Comparison of ENCODE assay signal across 13 cellular contexts in genomic region chr10:128123853-128124252, GRCh38. TPM values are rescaled to one million over a fixed set of nuclear protein-coding genes. Genes with fewer than 3 reads are reported as not detected.
A peak's percentile ranks its signal among the peaks of the same experiment; 100 is the strongest.
DNase-seq lines count a peak whose midpoint lies in the region; ATAC-seq, FAIRE-seq and TF ChIP-seq lines count a peak whose summit lies in the region.
"Had no signal": no experiment of that assay in that cellular context is flagged by ENCODE, and none has a peak within 500 bp of the region (broad histone marks: within the 10 kb centered on the region; RNA-seq: fewer than 3 reads in every experiment).

No MANE protein-coding gene starts in this region.

- H3K27ac Mint-ChIP-seq in activated naive CD4-positive, alpha-beta T cell treated with anti-CD3 and anti-CD28 coated beads for 36 hours: no peak overlapping the region
- no peak overlapping the region for H3K27ac Mint-ChIP-seq in stimulated activated naive CD8-positive, alpha-beta T cell treated with anti-CD3 and anti-CD28 coated beads, Interleukin-15, amount 100 ng/mL, for 72 hours
- H3K27ac Mint-ChIP-seq: activated naive CD4-positive, alpha-beta T cell treated with anti-CD3 and anti-CD28 coated beads, Interleukin-2, amount 50 U/mL, for 24 hours had no signal

- TF ChIP-seq EP300 in H1 (IDR thresholded peaks at IDR 0.05; ENCODE audit: borderline replicate concordance in 1 of 2, low read depth in 2 of 2, low read length in 2 of 2): no peak

- peak overlapping the region; percentile 71; the same call in 1 of the 2 replicates for H3K4me3 ChIP-seq in PC-9
- peak overlapping the region in 1 of 4 experiments; percentile 82; a peak in 2 of 8 replicates for H3K4me3 ChIP-seq in H1 (ENCODE audit: extremely low read depth in 1 of 4, insufficient read depth in 2 of 4, low read depth in 3 of 4, low read length in 4 of 4)
- H3K4me3 ChIP-seq: right atrium auricular region had no signal

- ATAC-seq in stimulated activated naive CD8-positive, alpha-beta T cell treated with anti-CD3 and anti-CD28 coated beads, Interleukin-15, amount 100 ng/mL, for 72 hours: no peak
- ATAC-seq in GM18498 (IDR thresholded peaks at IDR 0.05; ENCODE audit: unreplicated experiment) (no peak), left ventricle myocardium superior (no peak), HG02678 (IDR thresholded peaks at IDR 0.05; ENCODE audit: unreplicated experiment) (no peak)

- no peaks in the 10 kb centered on the region for H3K9me3 ChIP-seq in PC-9 (ENCODE audit: insufficient read depth, low read depth)
- no peaks in the 10 kb centered on the region for H3K9me3 ChIP-seq in H1 (ENCODE audit: insufficient read depth in 2 of 2, low read depth in 1 of 2, low read length in 1 of 2)
- H3K9me3 ChIP-seq: right atrium auricular region had no signal

- no peak overlapping the region for H2BK20ac ChIP-seq in H1 (ENCODE audit: low read length)

- no peak overlapping the region for H4K91ac ChIP-seq in H1 (replicated peaks; ENCODE audit: insufficient read length, low read length)

- no peak overlapping the region for H2BK12ac ChIP-seq in H1 (ENCODE audit: low read depth, low read length)

- CTCF ChIA-PET in activated naive CD4-positive, alpha-beta T cell treated with anti-CD3 and anti-CD28 coated beads for 36 hours (lab: Charles Lee): interaction anchor here (0.6 to 1.7 kb wide), 4 partner anchors 24 to 89 kb away, joined by 3 to 6 read pairs (median 4); no protein-coding TSS in a partner anchor
- CTCF ChIA-PET in PC-9 (lab: Charles Lee) (no interaction called here), H1 (lab: Charles Lee; ENCODE audit: partially characterized antibody) (interaction anchor here (0.7 to 2.5 kb wide), 2 partner anchors 27 to 51 kb away, joined by 3 to 5 read pairs; no protein-coding TSS in a partner anchor)

- no peak overlapping the region for H4K8ac ChIP-seq in H1 (ENCODE audit: extremely low read depth, insufficient read depth, low read length)

- H3F3A ChIP-seq in PC-9 (ENCODE audit: insufficient read depth, low read depth): no peaks in the 10 kb centered on the region

- no peaks in the 10 kb centered on the region for H3K9me3 Mint-ChIP-seq in activated naive CD4-positive, alpha-beta T cell treated with anti-CD3 and anti-CD28 coated beads for 36 hours
- no peaks in the 10 kb centered on the region for H3K9me3 Mint-ChIP-seq in stimulated activated naive CD8-positive, alpha-beta T cell treated with anti-CD3 and anti-CD28 coated beads, Interleukin-15, amount 100 ng/mL, for 72 hours
- H3K9me3 Mint-ChIP-seq: activated naive CD4-positive, alpha-beta T cell treated with anti-CD3 and anti-CD28 coated beads, Interleukin-2, amount 50 U/mL, for 24 hours had no signal

- no peak overlapping the region for H3K14ac ChIP-seq in H1 (ENCODE audit: insufficient read length)

- peaks cover 63% of the 10 kb centered on the region for H3K36me3 Mint-ChIP-seq in activated naive CD4-positive, alpha-beta T cell treated with anti-CD3 and anti-CD28 coated beads for 36 hours (ENCODE audit: low read depth)
- H3K36me3 Mint-ChIP-seq: activated naive CD4-positive, alpha-beta T cell treated with anti-CD3 and anti-CD28 coated beads, Interleukin-2, amount 50 U/mL, for 24 hours had no signal

- TF ChIP-seq POLR2A in H1 (IDR thresholded peaks at IDR 0.05; ENCODE audit: control extremely low read depth in 1 of 2, low read depth in 2 of 2, low read length in 2 of 2): no peak

- intact Hi-C loops in activated naive CD4-positive, alpha-beta T cell treated with anti-CD3 and anti-CD28 coated beads for 36 hours (cut with micrococcal nuclease): loop anchor here (2.0 kb wide), 1 partner anchor 15 kb away; no protein-coding TSS in a partner anchor
- intact Hi-C loops in PC-9 (cut with micrococcal nuclease; ENCODE audit: unreplicated experiment): no loop called here
- intact Hi-C loops in left ventricle myocardium superior (cut with micrococcal nuclease): no loop called here

- H3K4me1 ChIP-seq in PC-9 (replicated peaks; ENCODE audit: insufficient read depth): peaks cover 22% of the 10 kb centered on the region
- H3K4me1 ChIP-seq in H1 (replicated peaks in 1 of 4; ENCODE audit: control insufficient read depth in 3 of 4, insufficient read depth in 4 of 4, low read length in 3 of 4): peaks cover 5 to 10% (median 9%) of the 10 kb centered on the region in 4 experiments; a peak in 5 of 7 replicates

- no peak for FAIRE-seq in H1 (lab: Jason Lieb, UNC)

- peaks cover 24% of the 10 kb centered on the region for H3K36me3 ChIP-seq in PC-9 (ENCODE audit: low read depth)
- peaks cover 0 to 18% (median 11%) of the 10 kb centered on the region in 4 experiments; a peak in 5 of 8 replicates for H3K36me3 ChIP-seq in H1 (ENCODE audit: control insufficient read depth in 2 of 4, insufficient read depth in 4 of 4, low read length in 3 of 4)
- H3K36me3 ChIP-seq: right atrium auricular region had no signal

- no peak overlapping the region for H4K5ac ChIP-seq in H1 (ENCODE audit: insufficient read length, low read depth, low read length)

- no peak overlapping the region for H3K9ac ChIP-seq in H1 (replicated peaks in 1 of 4; ENCODE audit: extremely low read depth in 1 of 4, low read depth in 3 of 4, low read length in 3 of 4)

- H2BK5ac ChIP-seq in H1 (ENCODE audit: low read depth, low read length): no peak overlapping the region

- no peak for TF ChIP-seq RAD21 in H1 (IDR thresholded peaks at IDR 0.05 in 1 of 2, conservative IDR thresholded peaks at IDR 0.05 in 1 of 2; ENCODE audit: low read depth in 2 of 2, low read length in 2 of 2)

- H4K20me1 ChIP-seq in PC-9 (ENCODE audit: insufficient read depth) (0 out of 2 replicates have a peak, but pooled peaks cover 2% of the 10 kb centered on the region), H1 (replicated peaks in 1 of 2; ENCODE audit: control insufficient read depth in 1 of 2, insufficient read depth in 2 of 2, low read length in 2 of 2) (peaks cover 6% of the 10 kb centered on the region in 2 experiments)

- no peak overlapping the region for H2BK120ac ChIP-seq in H1 (replicated peaks; ENCODE audit: low read depth, low read length)

- peak overlapping the region; percentile 95 for H3K4me3 Mint-ChIP-seq in activated naive CD4-positive, alpha-beta T cell treated with anti-CD3 and anti-CD28 coated beads for 36 hours
- peak overlapping the region; percentile 95 to 96 for H3K4me3 Mint-ChIP-seq in stimulated activated naive CD8-positive, alpha-beta T cell treated with anti-CD3 and anti-CD28 coated beads, Interleukin-15, amount 100 ng/mL, for 72 hours

- H3K18ac ChIP-seq in H1 (ENCODE audit: extremely low read depth, low read length): no peak overlapping the region

- no peaks in the 10 kb centered on the region; the same call in 1 of the 2 replicates for H3K23me2 ChIP-seq in H1 (ENCODE audit: low read depth, low read length)

- H2AFZ ChIP-seq in PC-9: no peak overlapping the region
- H2AFZ ChIP-seq in H1 (ENCODE audit: low read length): no peak overlapping the region

- H3K4ac ChIP-seq in H1 (replicated peaks; ENCODE audit: insufficient read length, low read depth, low read length): no peak overlapping the region

- peaks cover 30% of the 10 kb centered on the region for H3K27me3 Mint-ChIP-seq in activated naive CD4-positive, alpha-beta T cell treated with anti-CD3 and anti-CD28 coated beads for 36 hours (ENCODE audit: low read depth)
- H3K27me3 Mint-ChIP-seq in stimulated activated naive CD8-positive, alpha-beta T cell treated with anti-CD3 and anti-CD28 coated beads, Interleukin-15, amount 100 ng/mL, for 72 hours: peaks cover 25% of the 10 kb centered on the region

- H2BK15ac ChIP-seq in H1 (ENCODE audit: low read length): no peak overlapping the region

- no peak overlapping the region for H2AK5ac ChIP-seq in H1 (ENCODE audit: low read depth, low read length)

- no TSS peak for BruUV-seq in PC-9 (replicated peaks; lab: Mats Ljungman, UMichigan)

- POLR2A ChIA-PET in PC-9 (lab: Charles Lee; ENCODE audit: unreplicated experiment) (no interaction called here), H1 (lab: Charles Lee; ENCODE audit: partially characterized antibody) (no interaction called here)

- H3K27me3 ChIP-seq in PC-9 (ENCODE audit: insufficient read depth, low read depth) (no peaks in the 10 kb centered on the region), H1 (replicated peaks in 1 of 4; ENCODE audit: control insufficient read depth in 3 of 4, extremely low read depth in 1 of 4, insufficient read depth in 3 of 4, low read length in 3 of 4) (peaks cover 0 to 1% (median 0%) of the 10 kb centered on the region in 4 experiments; a peak in 1 of 7 replicates)

- H3K9me2 ChIP-seq in PC-9 (ENCODE audit: insufficient read depth): no peaks in the 10 kb centered on the region

- H3K79me2 ChIP-seq in PC-9 (ENCODE audit: low read depth) (peaks cover 68% of the 10 kb centered on the region), H1 (ENCODE audit: control insufficient read depth in 1 of 2, insufficient read depth in 2 of 2, low read length in 2 of 2) (peaks cover 10 to 43% of the 10 kb centered on the region in 2 experiments)

- H3K27ac ChIP-seq in PC-9 (no peak overlapping the region), H1 (ENCODE audit: low read depth, low read length) (no peak overlapping the region)
- H3K27ac ChIP-seq: right atrium auricular region had no signal

- no peak overlapping the region for H3K56ac ChIP-seq in H1 (replicated peaks; ENCODE audit: insufficient read length, low read depth, low read length)

- H3K79me1 ChIP-seq in H1 (ENCODE audit: low read depth, low read length): peaks cover 7% of the 10 kb centered on the region; the same call in 1 of the 2 replicates

- peak overlapping the region; percentile 91 for H3K4me2 ChIP-seq in PC-9
- H3K4me2 ChIP-seq in H1 (ENCODE audit: insufficient read depth in 1 of 2, low read depth in 2 of 2, low read length in 2 of 2): peak overlapping the region; percentile 81 to 83; a peak in 3 of 4 replicates

- TF ChIP-seq CTCF in PC-9 (conservative IDR thresholded peaks at IDR 0.05): no peak
- no peak for TF ChIP-seq CTCF in H1 (IDR thresholded peaks at IDR 0.05; ENCODE audit: control extremely low read depth in 1 of 3, insufficient read depth in 1 of 3, low read depth in 1 of 3, low read length in 3 of 3)

- peaks cover 23% of the 10 kb centered on the region for H3K4me1 Mint-ChIP-seq in activated naive CD4-positive, alpha-beta T cell treated with anti-CD3 and anti-CD28 coated beads for 36 hours (ENCODE audit: low read depth)
- peaks cover 45% of the 10 kb centered on the region for H3K4me1 Mint-ChIP-seq in stimulated activated naive CD8-positive, alpha-beta T cell treated with anti-CD3 and anti-CD28 coated beads, Interleukin-15, amount 100 ng/mL, for 72 hours

- no peak overlapping the region for H3K23ac ChIP-seq in H1 (ENCODE audit: insufficient read length)

- DNase-seq in activated naive CD4-positive, alpha-beta T cell treated with anti-CD3 and anti-CD28 coated beads for 36 hours: no peak
- DNase-seq in activated naive CD4-positive, alpha-beta T cell treated with anti-CD3 and anti-CD28 coated beads, Interleukin-2, amount 50 U/mL, for 16 hours: no peak
- DNase-seq in PC-9 (no peak), H1 (ENCODE audit: low read depth in 1 of 2, low spot score in 2 of 2) (no peak), left ventricle myocardium superior (no peak)
- no peak for DNase-seq in stimulated activated naive CD8-positive, alpha-beta T cell treated with anti-CD3 and anti-CD28 coated beads, Interleukin-15, amount 100 ng/mL, for 72 hours
- DNase-seq: hypothalamus, mesenchymal stem cell, NCI-H1105 had no signal

RNA-seq across cellular contexts. Expression of gene MKI67, which starts 2.4 kb away (rescaled TPM):
- total RNA-seq in activated naive CD4-positive, alpha-beta T cell treated with anti-CD3 and anti-CD28 coated beads for 36 hours: 100 to 1,000 TPM; 266 to 273 TPM
- total RNA-seq in PC-9 (2021) (75.2 and 114 TPM in 2 replicates), left ventricle myocardium superior (1.3 TPM)
- total RNA-seq in H1 (2021; fragmentation: NEBNext Ultra II Directional; extraction: Animal tissue kit (Norgen Biotek cat#: 25700)): 83.3 and 85.1 TPM in 2 replicates
- polyA plus RNA-seq in H1 (2011; rRNA removed): 13.0 and 15.8 TPM in 2 replicates
- polyA plus RNA-seq in H1 (2011; cell fraction: cytosol; rRNA removed): 16.1 TPM
- 49.0 TPM for polyA plus RNA-seq in H1 (2011; cell fraction: nucleus; rRNA removed)
- polyA plus RNA-seq in H1 (2012, experiment 1 of 2): 30.5 to 46.1 TPM (median 38.1 TPM) in 4 replicates
- 2.3 TPM for polyA plus RNA-seq in H1 (2012, experiment 2 of 2)
- 51.4 TPM for polyA plus RNA-seq in H1 (2013, experiment 1 of 2)
- polyA plus RNA-seq in H1 (2013, experiment 2 of 2): 46.2 TPM
- polyA minus RNA-seq in H1 (2011; rRNA and poly(A)+ RNA removed): 23.9 and 34.5 TPM in 2 replicates
- polyA minus RNA-seq in H1 (2011; cell fraction: cytosol; rRNA and poly(A)+ RNA removed): 30.2 TPM
- polyA minus RNA-seq in H1 (2011; cell fraction: nucleus; rRNA and poly(A)+ RNA removed): 70.5 TPM

Comparison
In these comparisons a context has a peak if more than half of its experiments do, and no peak if none do; other contexts are left out.
1. RNA of gene MKI67, which starts 2.4 kb away (total RNA-seq): 266 to 273 TPM in activated naive CD4-positive, alpha-beta T cell treated with anti-CD3 and anti-CD28 coated beads for 36 hours, 75.2 to 114 TPM in PC-9 and 83.3 to 85.1 TPM in H1; 1.3 TPM in left ventricle myocardium superior (single experiment); every median in the first group is over 10 times any median in the second.